In the genomic region with DNA sequence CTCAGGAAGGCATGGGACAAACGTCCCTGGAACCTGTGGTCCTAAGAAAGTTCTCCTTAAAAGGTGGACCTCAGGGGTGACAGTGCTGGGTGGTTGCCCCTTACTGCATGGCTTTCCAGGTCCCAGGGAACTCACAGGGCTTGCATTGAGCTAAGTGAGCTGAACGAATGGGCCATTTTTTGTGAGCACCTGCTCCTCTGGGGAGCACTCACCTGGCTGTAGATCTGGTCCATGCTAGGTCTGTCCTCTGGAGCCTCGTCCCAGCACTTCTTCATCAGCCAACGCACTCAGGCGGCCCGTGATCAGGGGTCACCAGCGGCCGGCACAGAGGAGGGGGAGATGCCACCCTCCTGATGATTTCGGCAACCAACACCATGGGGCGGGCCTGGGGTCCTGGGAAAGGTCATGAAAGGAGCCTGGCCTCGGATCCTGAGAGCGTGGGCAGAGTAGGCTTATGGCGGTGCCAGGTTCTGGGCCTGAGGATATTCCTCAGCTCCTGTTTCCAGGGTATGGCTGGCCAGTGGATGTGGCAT, we compare ENCODE assay signal across 28 cellular contexts.
"Had no signal": no experiment of that assay in that cellular context is flagged by ENCODE, and none has a peak within 500 bp of the region (broad histone marks: within the 10 kb centered on the region; RNA-seq: fewer than 3 reads in every experiment).

No MANE protein-coding gene starts in this region.

- H3K27me3 Mint-ChIP-seq: activated naive CD8-positive, alpha-beta T cell had no signal

- H3K4me1 Mint-ChIP-seq: activated CD4-positive, alpha-beta T cell treated with anti-CD3 and anti-CD28 coated beads, Interleukin-2, amount 10 ng/mL, durations not matched to agents 7 days and 5 days; activated T-helper 17 cell treated with anti-CD3 and anti-CD28 coated beads, Interleukin-2, amount 50 U/mL, for 72 hours; central memory CD8-positive, alpha-beta T cell had no signal

- DNase-seq: activated CD4-positive, alpha-beta T cell treated with anti-CD3 and anti-CD28 coated beads for 1 hour; activated CD4-positive, alpha-beta T cell treated with anti-CD3 and anti-CD28 coated beads for 4 hours; activated CD4-positive, alpha-beta T cell treated with anti-CD3 and anti-CD28 coated beads, Interleukin-2, amount 10 ng/mL, durations not matched to agents 7 days and 5 days; activated CD4-positive, alpha-beta T cell treated with anti-CD3 and anti-CD28 coated beads, Interleukin-2, amount 50 U/mL, for 48 hours; activated CD8-positive, alpha-beta memory T cell treated with anti-CD3 and anti-CD28 coated beads for 24 hours; activated CD8-positive, alpha-beta T cell treated with anti-CD3 and anti-CD28 coated beads for 36 hours; activated effector memory CD4-positive, alpha-beta T cell treated with Interleukin-2 at 50 U/mL for 16 hours; activated gamma-delta T cell treated with Interleukin-2 at 50 U/mL for 16 hours; activated naive CD4-positive, alpha-beta T cell treated with anti-CD3 and anti-CD28 coated beads, Interleukin-2, amount 50 U/mL, for 16 hours; activated naive CD4-positive, alpha-beta T cell treated with Interleukin-2 at 50 U/mL for 16 hours; activated T-cell treated with anti-CD3 and anti-CD28 coated beads, Interleukin-2, amount 50 U/mL, for 4 hours; amniotic stem cell; anterior cingulate cortex; brain microvascular endothelial cell; dorsolateral prefrontal cortex; effector memory CD4-positive, alpha-beta T cell; endodermal cell; foreskin fibroblast; gastrocnemius medialis; glutamatergic neuron; T-helper 2 cell had no signal

- FAIRE-seq: astrocyte, bronchial epithelial cell had no signal

- H3K27ac ChIP-seq: brain microvascular endothelial cell, coronary artery, dorsolateral prefrontal cortex, gastrocnemius medialis had no signal

- H3K36me3 ChIP-seq: brain microvascular endothelial cell, gastrocnemius medialis had no signal

- H3K36me3 Mint-ChIP-seq: activated naive CD8-positive, alpha-beta T cell had no signal

- H3K27me3 ChIP-seq: brain microvascular endothelial cell, dorsolateral prefrontal cortex, gastrocnemius medialis had no signal

- H3K9me3 Mint-ChIP-seq: activated CD4-positive, alpha-beta T cell treated with anti-CD3 and anti-CD28 coated beads, Interleukin-2, amount 10 ng/mL, durations not matched to agents 7 days and 5 days; central memory CD8-positive, alpha-beta T cell; endodermal cell had no signal

- H3K4me1 ChIP-seq: gastrocnemius medialis had no signal

- H3K9me3 ChIP-seq: gastrocnemius medialis had no signal

- H3K27ac Mint-ChIP-seq: activated CD4-positive, alpha-beta T cell treated with anti-CD3 and anti-CD28 coated beads, Interleukin-2, amount 10 ng/mL, durations not matched to agents 7 days and 5 days; activated CD8-positive, alpha-beta T cell treated with anti-CD3 and anti-CD28 coated beads for 36 hours; activated naive CD8-positive, alpha-beta T cell; activated T-helper 17 cell treated with anti-CD3 and anti-CD28 coated beads, Interleukin-2, amount 50 U/mL, for 72 hours; dendritic cell treated with granulocyte-macrophage colony-stimulating factor and Interleukin-4, amounts not matched to agents 40 ng/mL and 50 ng/mL, for 4 days; endodermal cell had no signal

- H3K4me3 Mint-ChIP-seq: activated CD4-positive, alpha-beta T cell treated with anti-CD3 and anti-CD28 coated beads, Interleukin-2, amount 10 ng/mL, durations not matched to agents 7 days and 5 days; activated CD8-positive, alpha-beta T cell treated with anti-CD3 and anti-CD28 coated beads for 36 hours; activated naive CD8-positive, alpha-beta T cell; activated T-cell treated with anti-CD3 and anti-CD28 coated beads, Interleukin-2, amount 50 U/mL, for 4 hours; activated T-helper 17 cell treated with anti-CD3 and anti-CD28 coated beads, Interleukin-2, amount 50 U/mL, for 72 hours; central memory CD8-positive, alpha-beta T cell; dendritic cell treated with granulocyte-macrophage colony-stimulating factor and Interleukin-4, amounts not matched to agents 40 ng/mL and 50 ng/mL, for 4 days; endodermal cell had no signal

- H3K4me3 ChIP-seq: coronary artery, dorsolateral prefrontal cortex, gastrocnemius medialis had no signal

- ATAC-seq: activated CD8-positive, alpha-beta T cell treated with anti-CD3 and anti-CD28 coated beads for 36 hours; activated T-cell treated with anti-CD3 and anti-CD28 coated beads, Interleukin-2, amount 50 U/mL, for 4 hours; activated T-helper 17 cell treated with anti-CD3 and anti-CD28 coated beads, Interleukin-2, amount 50 U/mL, for 72 hours; gastrocnemius medialis had no signal
